In the genomic region with DNA sequence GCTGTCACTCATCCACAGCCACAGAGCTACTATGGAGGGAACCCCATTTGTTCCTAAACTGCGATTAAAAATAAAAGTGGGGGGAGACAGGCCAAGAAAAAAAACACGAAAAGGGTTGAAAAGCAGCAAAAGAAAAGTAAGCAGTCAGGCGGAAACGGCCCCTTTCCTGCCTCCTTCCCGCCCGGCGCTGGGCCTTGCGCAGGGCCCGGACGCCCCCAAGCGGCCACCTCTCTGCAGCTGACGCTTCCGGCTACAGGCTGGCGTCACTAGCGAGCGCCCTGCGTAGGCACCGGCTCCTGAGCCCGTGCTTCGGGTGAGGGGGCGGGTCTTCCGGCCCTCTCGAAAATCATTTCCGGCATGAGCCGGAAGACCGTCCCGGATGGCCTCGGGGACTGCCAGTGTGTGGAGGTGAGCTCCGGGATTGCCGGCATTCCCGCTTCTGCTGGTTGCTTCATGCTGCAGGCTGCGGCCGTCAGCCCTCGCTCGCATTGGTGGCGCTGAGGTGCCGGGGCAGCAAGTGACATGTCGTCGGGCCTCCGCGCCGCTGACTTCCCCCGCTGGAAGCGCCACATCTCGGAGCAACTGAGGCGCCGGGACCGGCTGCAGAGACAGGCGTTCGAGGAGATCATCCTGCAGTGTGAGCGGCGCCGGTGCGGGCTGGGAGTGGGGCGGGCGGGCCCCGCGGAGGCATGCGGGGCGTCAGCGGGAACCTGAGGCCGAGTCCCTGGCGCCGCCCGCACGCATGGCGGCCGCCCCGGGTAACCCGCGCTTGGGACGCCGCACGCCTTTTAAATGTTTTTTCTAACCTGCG, we compare ENCODE assay signal across 8 cellular contexts. TPM values are rescaled to one million over a fixed set of nuclear protein-coding genes. Genes with fewer than 3 reads are reported as not detected.
DNase-seq lines count a peak whose midpoint lies in the region; ATAC-seq, FAIRE-seq and TF ChIP-seq lines count a peak whose summit lies in the region.

A gene (plus strand): TSS at position 368 of the 811 bp plus-strand sequence. CDS start 155 bp downstream, at position 523.

- peaks cover 28% of the 10 kb centered on the region for H3K36me3 Mint-ChIP-seq in activated T-helper 2 cell treated with anti-CD3 and anti-CD28 coated beads, Interferon-gamma antibody, Interleukin-2, Interleukin-4, amounts not matched to agents 10 μg/mL and 5 μg/mL and 100 μg/mL, durations not matched to agents 14 hours and 24 hours and 36 hours (ENCODE audit: low read depth)
- no peaks in the 10 kb centered on the region for H3K36me3 Mint-ChIP-seq in natural killer cell

- H3K9me3 Mint-ChIP-seq in activated T-helper 2 cell treated with anti-CD3 and anti-CD28 coated beads, Interferon-gamma antibody, Interleukin-2, Interleukin-4, amounts not matched to agents 10 μg/mL and 5 μg/mL and 100 μg/mL, durations not matched to agents 14 hours and 24 hours and 36 hours = no peaks in the 10 kb centered on the region
- no peaks in the 10 kb centered on the region for H3K9me3 Mint-ChIP-seq in natural killer cell

- FAIRE-seq in H54 (lab: Jason Lieb, UNC) = no peak

- H3K27ac ChIP-seq in RWPE2 (ENCODE audit: poor library complexity, severe bottlenecking) = peak within 1 kb of the TSS; percentile 38

- H3K4me1 Mint-ChIP-seq in activated T-helper 2 cell treated with anti-CD3 and anti-CD28 coated beads, Interferon-gamma antibody, Interleukin-2, Interleukin-4, amounts not matched to agents 10 μg/mL and 5 μg/mL and 100 μg/mL, durations not matched to agents 14 hours and 24 hours and 36 hours (ENCODE audit: low read depth) = peaks cover 54% of the 10 kb centered on the region
- peaks cover 45 to 56% of the 10 kb centered on the region in 2 donors for H3K4me1 Mint-ChIP-seq in natural killer cell

- no peaks in the 10 kb centered on the region for H3K27me3 Mint-ChIP-seq in activated T-helper 2 cell treated with anti-CD3 and anti-CD28 coated beads, Interferon-gamma antibody, Interleukin-2, Interleukin-4, amounts not matched to agents 10 μg/mL and 5 μg/mL and 100 μg/mL, durations not matched to agents 14 hours and 24 hours and 36 hours (ENCODE audit: low read depth)
- no peaks in the 10 kb centered on the region for H3K27me3 Mint-ChIP-seq in natural killer cell (ENCODE audit: low read depth in 2 of 2)

- peak; percentile 81 for TF ChIP-seq POLR2A in H54 (IDR thresholded peaks at IDR 0.05; ENCODE audit: low read depth, low read length)

- H3K4me3 ChIP-seq in RWPE2 (ENCODE audit: severe bottlenecking) (peak within 1 kb of the TSS; percentile 68), fibroblast of mammary gland (ENCODE audit: control insufficient read depth, low read depth, low read length) (peak within 1 kb of the TSS; percentile 93)

- DNase-seq in H54 (ENCODE audit: insufficient read length, low spot score) (peak; percentile 97), LoVo (ENCODE audit: low spot score) (peak; percentile 98), RWPE2 (ENCODE audit: low spot score) (peak; percentile 93), fibroblast of mammary gland (ENCODE audit: low read depth) (peak; percentile 92), natural killer cell (peak; percentile 94)
- DNase-seq in activated T-helper 2 cell treated with anti-CD3 and anti-CD28 coated beads, Interferon-gamma antibody, Interleukin-2, Interleukin-4, amounts not matched to agents 10 μg/mL and 5 μg/mL and 100 μg/mL, durations not matched to agents 14 hours and 24 hours and 36 hours (ENCODE audit: low spot score) = peak; percentile 94
- peak; percentile 94 for DNase-seq in stimulated activated naive CD4-positive, alpha-beta T cell treated with Interleukin-2 at 50 U/mL for 16 hours (lab: John Stamatoyannopoulos, UW)

- TF ChIP-seq CTCF in RWPE2 (IDR thresholded peaks at IDR 0.05; ENCODE audit: poor library complexity, severe bottlenecking) (peak; percentile 98), fibroblast of mammary gland (conservative IDR thresholded peaks at IDR 0.05; ENCODE audit: control insufficient read depth, insufficient read depth, low read depth, low read length) (peak; percentile 77), natural killer cell (IDR thresholded peaks at IDR 0.05) (peak; percentile 91)

- peak within 1 kb of the TSS; percentile 92 for H3K4me3 Mint-ChIP-seq in activated T-helper 2 cell treated with anti-CD3 and anti-CD28 coated beads, Interferon-gamma antibody, Interleukin-2, Interleukin-4, amounts not matched to agents 10 μg/mL and 5 μg/mL and 100 μg/mL, durations not matched to agents 14 hours and 24 hours and 36 hours (ENCODE audit: low read depth)
- H3K4me3 Mint-ChIP-seq in natural killer cell = peak within 1 kb of the TSS; percentile 96

- H3K27me3 ChIP-seq in RWPE2 (ENCODE audit: insufficient read depth, poor library complexity, severe bottlenecking) = no peaks in the 10 kb centered on the region

- H3K4me1 ChIP-seq in ES-I3 (ENCODE audit: insufficient read depth, low read length) (peaks cover 4% of the 10 kb centered on the region), RWPE2 (ENCODE audit: insufficient read depth, poor library complexity, severe bottlenecking) (peaks cover 34% of the 10 kb centered on the region)

- intact Hi-C loops in activated T-helper 2 cell treated with anti-CD3 and anti-CD28 coated beads, Interferon-gamma antibody, Interleukin-2, Interleukin-4, amounts not matched to agents 10 μg/mL and 5 μg/mL and 100 μg/mL, durations not matched to agents 14 hours and 24 hours and 36 hours (cut with micrococcal nuclease) = loop anchor here (1.0 to 5.0 kb wide), 4 partner anchors 17 to 644 kb away; a partner anchor contains a TSS
- intact Hi-C loops in natural killer cell (cut with micrococcal nuclease) = loop anchor here (1.0 to 5.0 kb wide), 5 partner anchors 106 to 645 kb away; a partner anchor contains a TSS

- ATAC-seq in RWPE2 (ENCODE audit: low read depth) (peak; percentile 83), natural killer cell (peak; percentile 97 to 100 (median 98))

- H3K27ac Mint-ChIP-seq in activated T-helper 2 cell treated with anti-CD3 and anti-CD28 coated beads, Interferon-gamma antibody, Interleukin-2, Interleukin-4, amounts not matched to agents 10 μg/mL and 5 μg/mL and 100 μg/mL, durations not matched to agents 14 hours and 24 hours and 36 hours = peak within 1 kb of the TSS; percentile 95
- H3K27ac Mint-ChIP-seq in natural killer cell = peak within 1 kb of the TSS; percentile 93 to 94

- H3K36me3 ChIP-seq in ES-I3 (ENCODE audit: insufficient read depth, low read length) (peaks cover 7% of the 10 kb centered on the region), RWPE2 (ENCODE audit: low read depth) (peaks cover 35% of the 10 kb centered on the region)

- H3K9me3 ChIP-seq in ES-I3 (ENCODE audit: control insufficient read depth, insufficient read depth, low read length) (peaks cover 4% of the 10 kb centered on the region; the same call in 1 of the 2 replicates), RWPE2 (ENCODE audit: severe bottlenecking) (no peaks in the 10 kb centered on the region)

- peak within 1 kb of the TSS; percentile 95 for H3K9ac ChIP-seq in ES-I3 (ENCODE audit: low read depth, low read length)

RNA-seq across cellular contexts. Expression of the gene that starts here (rescaled TPM):
- total RNA-seq in activated T-helper 2 cell treated with anti-CD3 and anti-CD28 coated beads, Interferon-gamma antibody, Interleukin-2, Interleukin-4, amounts not matched to agents 10 μg/mL and 5 μg/mL and 100 μg/mL, durations not matched to agents 14 hours and 24 hours and 36 hours = 33.5 and 35.5 TPM in 2 replicates
- 100 to 1,000 TPM; 106 to 142 (median 117) TPM for total RNA-seq in natural killer cell

Comparison
In these comparisons a context has a peak if more than half of its experiments do, and no peak if none do; other contexts are left out.
1. Peak in every context shown above with its lines: DNase-seq, ATAC-seq, H3K4me3 ChIP-seq and H3K27ac ChIP-seq.